ENCODE assay signal across 12 cellular contexts in genomic region chr6:31560697-31561058, GRCh38. TPM values are rescaled to one million over a fixed set of nuclear protein-coding genes. Genes with fewer than 3 reads are reported as not detected.
DNase-seq lines count a peak whose midpoint lies in the region; ATAC-seq and TF ChIP-seq lines count a peak whose summit lies in the region.
"Had no signal": no experiment of that assay in that cellular context is flagged by ENCODE, and none has a peak within 500 bp of the region (broad histone marks: within the 10 kb centered on the region; RNA-seq: fewer than 3 reads in every experiment).

No MANE protein-coding gene starts in this region.

- H3K4ac ChIP-seq in neuronal stem cell (ENCODE audit: low read length): no peak overlapping the region

- no peak overlapping the region for H3K23ac ChIP-seq in neuronal stem cell (ENCODE audit: low read depth, low read length, poor library complexity)

- H4K8ac ChIP-seq in neuronal stem cell (ENCODE audit: low read depth, low read length): no peak overlapping the region

- H2BK12ac ChIP-seq in neuronal stem cell (ENCODE audit: low read length): no peak overlapping the region

- no peak overlapping the region for H3K14ac ChIP-seq in neuronal stem cell (ENCODE audit: low read length)

- intact Hi-C loops in adrenal gland (cut with DNase I): no loop called here

- H3K27ac ChIP-seq in BLaER1 (peak overlapping the region; percentile 96), HL-60 (replicated peaks) (peak overlapping the region; percentile 92), adrenal gland (peak overlapping the region in 3 of 5 donors; percentile 26 to 76 (median 69)), neuronal stem cell (replicated peaks; ENCODE audit: low read length) (no peak overlapping the region)
- H3K27ac ChIP-seq: VCaP had no signal

- H2AK5ac ChIP-seq in neuronal stem cell (ENCODE audit: low read depth, low read length): no peak overlapping the region

- peaks cover 17% of the 10 kb centered on the region for H3K36me3 Mint-ChIP-seq in natural killer cell treated with Interleukin-12 subunit alpha and Interleukin-12 subunit beta and Interleukin-15 and Interleukin-18, amount 100 ng/mL, for 72 hours

- peak overlapping the region; percentile 94 to 95 for H3K27ac Mint-ChIP-seq in natural killer cell treated with Interleukin-12 subunit alpha and Interleukin-12 subunit beta and Interleukin-15 and Interleukin-18, amount 100 ng/mL, for 72 hours

- peaks cover 71% of the 10 kb centered on the region in 2 donors for H3K4me1 Mint-ChIP-seq in natural killer cell treated with Interleukin-12 subunit alpha and Interleukin-12 subunit beta and Interleukin-15 and Interleukin-18, amount 100 ng/mL, for 72 hours (ENCODE audit: low read depth in 2 of 2)

- H4K20me1 ChIP-seq in BLaER1: no peaks in the 10 kb centered on the region

- H3K27me3 ChIP-seq in BLaER1 (no peaks in the 10 kb centered on the region), HL-60 (ENCODE audit: insufficient read depth, poor library complexity, severe bottlenecking) (no peaks in the 10 kb centered on the region), adrenal gland (no peaks in the 10 kb centered on the region), neuronal stem cell (ENCODE audit: control insufficient read depth in 3 of 3, insufficient read depth in 3 of 3, low read depth in 1 of 3, low read length in 3 of 3) (no peaks in the 10 kb centered on the region)

- peaks cover 6% of the 10 kb centered on the region for H3K79me1 ChIP-seq in neuronal stem cell (ENCODE audit: low read depth, low read length)

- H3K27me3 Mint-ChIP-seq in natural killer cell treated with Interleukin-12 subunit alpha and Interleukin-12 subunit beta and Interleukin-15 and Interleukin-18, amount 100 ng/mL, for 72 hours: no peaks in the 10 kb centered on the region

- no peak overlapping the region for H3K18ac ChIP-seq in neuronal stem cell (ENCODE audit: low read length)

- no peak for TF ChIP-seq CTCF in HL-60 (IDR thresholded peaks at IDR 0.05; ENCODE audit: insufficient read depth, low read length)
- TF ChIP-seq CTCF in adrenal gland (IDR thresholded peaks at IDR 0.05): no peak

- no peak overlapping the region for H2BK5ac ChIP-seq in neuronal stem cell (ENCODE audit: low read length)

- H3K4me3 ChIP-seq in BLaER1 (peak overlapping the region; percentile 61), HL-60 (replicated peaks; ENCODE audit: insufficient read depth, low read length) (no peak overlapping the region), adrenal gland (no peak overlapping the region), neuronal stem cell (ENCODE audit: low read length in 2 of 2) (no peak overlapping the region)

- peaks cover 100% of the 10 kb centered on the region for H3K4me1 ChIP-seq in BLaER1
- H3K4me1 ChIP-seq in adrenal gland (replicated peaks in 1 of 2): peaks cover 16 to 33% of the 10 kb centered on the region in 2 donors
- peaks cover 0 to 7% of the 10 kb centered on the region in 2 donors for H3K4me1 ChIP-seq in neuronal stem cell (ENCODE audit: control insufficient read depth in 2 of 2, insufficient read depth in 1 of 2, low read depth in 1 of 2, low read length in 2 of 2)

- H3K4me2 ChIP-seq in BLaER1 (peak overlapping the region; percentile 98), neuronal stem cell (ENCODE audit: insufficient read depth, low read length, poor library complexity, severe bottlenecking) (no peak overlapping the region)

- H3K36me3 ChIP-seq in BLaER1 (no peaks in the 10 kb centered on the region), adrenal gland (replicated peaks in 1 of 2) (peaks cover 0 to 33% of the 10 kb centered on the region in 2 donors), neuronal stem cell (replicated peaks in 1 of 2; ENCODE audit: control insufficient read depth in 2 of 2, insufficient read depth in 2 of 2, low read length in 2 of 2) (peaks cover 35 to 54% of the 10 kb centered on the region in 2 donors)

- no peak for TF ChIP-seq POLR2A in adrenal gland (IDR thresholded peaks at IDR 0.05)

- no peak for ATAC-seq in natural killer cell treated with Interleukin-12 subunit alpha and Interleukin-12 subunit beta and Interleukin-15 and Interleukin-18, amount 100 ng/mL, for 72 hours
- ATAC-seq in GM18502 (IDR thresholded peaks at IDR 0.05; ENCODE audit: poor library complexity, unreplicated experiment) (no peak), HG02938 (IDR thresholded peaks at IDR 0.05; ENCODE audit: unreplicated experiment) (no peak)

- peaks cover 3% of the 10 kb centered on the region for H3K9me3 Mint-ChIP-seq in natural killer cell treated with Interleukin-12 subunit alpha and Interleukin-12 subunit beta and Interleukin-15 and Interleukin-18, amount 100 ng/mL, for 72 hours

- H3K9me3 ChIP-seq in BLaER1 (no peaks in the 10 kb centered on the region), adrenal gland (replicated peaks in 1 of 3) (no peaks in the 10 kb centered on the region), neuronal stem cell (replicated peaks in 1 of 2; ENCODE audit: control insufficient read depth in 2 of 2, insufficient read depth in 1 of 2, low read depth in 1 of 2, low read length in 2 of 2) (no peaks in the 10 kb centered on the region)

- no peak overlapping the region for H2BK15ac ChIP-seq in neuronal stem cell (ENCODE audit: low read length)

- H3K4me3 Mint-ChIP-seq in natural killer cell treated with Interleukin-12 subunit alpha and Interleukin-12 subunit beta and Interleukin-15 and Interleukin-18, amount 100 ng/mL, for 72 hours: peak overlapping the region; percentile 90

- no peak overlapping the region for H2BK120ac ChIP-seq in neuronal stem cell (ENCODE audit: low read depth, low read length)

- H2AFZ ChIP-seq in neuronal stem cell (ENCODE audit: low read length): no peak overlapping the region

- DNase-seq in HL-60 (ENCODE audit: low read depth in 1 of 2, low spot score in 1 of 2) (no peak), adrenal gland (no peak), GM03348 (ENCODE audit: low spot score) (no peak), neuronal stem cell (ENCODE audit: low spot score) (no peak)
- DNase-seq in natural killer cell treated with Interleukin-12 subunit alpha and Interleukin-12 subunit beta and Interleukin-15 and Interleukin-18, amount 100 ng/mL, for 72 hours (ENCODE audit: low spot score): no peak
- DNase-seq: central memory CD4-positive, alpha-beta T cell; DMS53; NCI-H510A treated with DMSO at 0.1 percent for 48 hours had no signal

- peak overlapping the region; percentile 80 for H3K9ac ChIP-seq in BLaER1
- no peak overlapping the region for H3K9ac ChIP-seq in neuronal stem cell (ENCODE audit: low read depth, low read length, poor library complexity)

- no peak overlapping the region for H4K91ac ChIP-seq in neuronal stem cell (ENCODE audit: low read depth, low read length, poor library complexity)

RNA-seq across cellular contexts. Expression of gene LTA, which starts 11.4 kb away (rescaled TPM):
- 1 to 10 TPM in 2 of 8 donors, not detected in 6; 1.2 to 1.4 TPM for total RNA-seq in adrenal gland
- under 1 TPM in 2 of 3 donors, not detected in 1; 0.20 to 0.72 TPM for polyA plus RNA-seq in adrenal gland
- total RNA-seq in natural killer cell treated with Interleukin-12 subunit alpha and Interleukin-12 subunit beta and Interleukin-15 and Interleukin-18, amount 100 ng/mL, for 72 hours: 1,000 to 10,000 TPM; 1,187 to 3,727 TPM
- polyA plus RNA-seq in neuronal stem cell (2013, experiment 1 of 2): 0.07 TPM
- polyA plus RNA-seq in neuronal stem cell (2013, experiment 2 of 2): 0.07 TPM

RNA-seq across cellular contexts. Expression of gene NFKBIL1, which starts 13.3 kb away (rescaled TPM):
- 10 to 100 TPM; 15.1 to 33.6 (median 28.0) TPM for total RNA-seq in adrenal gland
- 10 to 100 TPM in 2 of 3 donors, 1 to 10 TPM in 1; 5.0 to 46.2 (median 27.6) TPM for polyA plus RNA-seq in adrenal gland
- 10 to 100 TPM; 16.8 to 17.0 TPM for total RNA-seq in natural killer cell treated with Interleukin-12 subunit alpha and Interleukin-12 subunit beta and Interleukin-15 and Interleukin-18, amount 100 ng/mL, for 72 hours
- polyA plus RNA-seq in neuronal stem cell (2013, experiment 1 of 2): 22.2 TPM
- polyA plus RNA-seq in neuronal stem cell (2013, experiment 2 of 2): 22.0 TPM

RNA-seq across cellular contexts. Expression of gene ATP6V1G2, which starts 14.3 kb away (rescaled TPM):
- total RNA-seq in adrenal gland: 1 to 10 TPM in 6 of 8 donors, under 1 TPM in 2; 0.87 to 4.8 (median 2.7) TPM
- polyA plus RNA-seq in adrenal gland: 1 to 10 TPM; 2.8 to 6.6 (median 5.6) TPM
- 1 to 10 TPM; 1.4 to 2.3 TPM for total RNA-seq in natural killer cell treated with Interleukin-12 subunit alpha and Interleukin-12 subunit beta and Interleukin-15 and Interleukin-18, amount 100 ng/mL, for 72 hours
- 6.0 TPM for polyA plus RNA-seq in neuronal stem cell (2013, experiment 1 of 2)
- polyA plus RNA-seq in neuronal stem cell (2013, experiment 2 of 2): 5.1 TPM

RNA-seq across cellular contexts. Expression of gene TNF, which starts 14.7 kb away (rescaled TPM):
- 1 to 10 TPM in 5 of 8 donors, under 1 TPM in 2, not detected in 1; 0.90 to 3.2 (median 1.2) TPM for total RNA-seq in adrenal gland
- polyA plus RNA-seq in adrenal gland: 1 to 10 TPM in 1 of 3 donors, under 1 TPM in 2; 0.22 to 1.0 (median 0.81) TPM
- total RNA-seq in natural killer cell treated with Interleukin-12 subunit alpha and Interleukin-12 subunit beta and Interleukin-15 and Interleukin-18, amount 100 ng/mL, for 72 hours: 100 to 1,000 TPM; 320 to 420 TPM
- polyA plus RNA-seq in neuronal stem cell (2013, experiment 1 of 2): 0.03 TPM
- 0.01 TPM for polyA plus RNA-seq in neuronal stem cell (2013, experiment 2 of 2)

RNA-seq across cellular contexts. Expression of gene DDX39B, which starts 18.9 kb away (rescaled TPM):
- total RNA-seq in adrenal gland: 100 to 1,000 TPM; 155 to 345 (median 279) TPM
- polyA plus RNA-seq in adrenal gland: 100 to 1,000 TPM; 167 to 969 (median 968) TPM
- 100 to 1,000 TPM; 469 to 713 TPM for total RNA-seq in natural killer cell treated with Interleukin-12 subunit alpha and Interleukin-12 subunit beta and Interleukin-15 and Interleukin-18, amount 100 ng/mL, for 72 hours
- 297 TPM for polyA plus RNA-seq in neuronal stem cell (2013, experiment 1 of 2)
- 291 TPM for polyA plus RNA-seq in neuronal stem cell (2013, experiment 2 of 2)

Comparison
In these comparisons a context has a peak if more than half of its experiments do, and no peak if none do; other contexts are left out.
1. RNA of gene LTA, which starts 11.4 kb away (total RNA-seq): 1,187 to 3,727 TPM in natural killer cell treated with Interleukin-12 subunit alpha and Interleukin-12 subunit beta and Interleukin-15 and Interleukin-18, amount 100 ng/mL, for 72 hours; 1.2 to 1.4 TPM in adrenal gland; every median in the first group is over 100 times any median in the second.